ENCODE assay signal across 1 cellular context in the genomic region with DNA sequence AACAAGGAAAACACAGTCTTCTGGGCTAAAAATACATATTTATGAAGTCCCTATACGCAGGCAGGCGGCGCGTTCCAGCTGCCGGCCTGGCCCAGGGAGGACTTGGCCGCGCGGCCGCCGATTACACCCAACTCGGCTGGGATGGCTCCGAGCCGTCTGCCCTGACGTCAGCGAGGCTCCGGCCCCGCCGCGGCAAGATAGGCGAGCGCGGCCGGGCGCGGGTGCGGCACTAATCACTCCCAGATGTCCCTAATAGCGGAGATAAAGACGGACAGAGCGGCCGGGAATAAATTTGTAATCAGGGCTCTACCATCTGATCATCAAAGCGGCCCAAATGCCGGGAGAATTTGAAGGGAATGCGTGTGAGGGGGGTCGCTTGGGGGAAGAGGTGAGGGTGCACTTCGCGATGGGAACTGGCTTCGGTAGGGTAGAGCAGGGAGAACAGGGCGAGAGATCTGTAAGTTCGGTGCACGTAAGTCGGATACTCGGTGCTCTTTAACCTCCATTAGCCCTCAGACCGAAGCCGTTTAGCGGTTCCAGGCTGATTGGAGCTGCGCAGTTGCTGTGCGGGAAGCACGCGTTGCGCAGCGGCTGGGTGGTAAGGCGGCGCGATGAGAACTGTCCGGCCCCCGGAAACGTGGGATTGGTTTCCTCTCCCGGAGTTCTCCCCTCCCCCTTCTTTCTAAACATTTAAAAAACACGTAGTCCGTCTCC.
TF ChIP-seq lines count a peak whose summit lies in the region.

No MANE protein-coding gene starts in this region.

TF ChIP-seq in WTC11, 78 proteins besides CTCF, POLR2A, EP300 and RAD21 (continued from another document):
- TF ChIP-seq, protein P1, sequence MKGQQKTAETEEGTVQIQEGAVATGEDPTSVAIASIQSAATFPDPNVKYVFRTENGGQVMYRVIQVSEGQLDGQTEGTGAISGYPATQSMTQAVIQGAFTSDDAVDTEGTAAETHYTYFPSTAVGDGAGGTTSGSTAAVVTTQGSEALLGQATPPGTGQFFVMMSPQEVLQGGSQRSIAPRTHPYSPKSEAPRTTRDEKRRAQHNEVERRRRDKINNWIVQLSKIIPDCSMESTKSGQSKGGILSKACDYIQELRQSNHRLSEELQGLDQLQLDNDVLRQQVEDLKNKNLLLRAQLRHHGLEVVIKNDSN (CRISPR knock-in tag; IDR thresholded peaks at IDR 0.05) = no peak
- TF ChIP-seq NFE2L1 (CRISPR knock-in tag; IDR thresholded peaks at IDR 0.05) = no peak
- TF ChIP-seq ZNF423 (CRISPR knock-in tag; IDR thresholded peaks at IDR 0.05) = no peak
- TF ChIP-seq FOXK1 (CRISPR knock-in tag; IDR thresholded peaks at IDR 0.05) = no peak
- TF ChIP-seq, protein P2, sequence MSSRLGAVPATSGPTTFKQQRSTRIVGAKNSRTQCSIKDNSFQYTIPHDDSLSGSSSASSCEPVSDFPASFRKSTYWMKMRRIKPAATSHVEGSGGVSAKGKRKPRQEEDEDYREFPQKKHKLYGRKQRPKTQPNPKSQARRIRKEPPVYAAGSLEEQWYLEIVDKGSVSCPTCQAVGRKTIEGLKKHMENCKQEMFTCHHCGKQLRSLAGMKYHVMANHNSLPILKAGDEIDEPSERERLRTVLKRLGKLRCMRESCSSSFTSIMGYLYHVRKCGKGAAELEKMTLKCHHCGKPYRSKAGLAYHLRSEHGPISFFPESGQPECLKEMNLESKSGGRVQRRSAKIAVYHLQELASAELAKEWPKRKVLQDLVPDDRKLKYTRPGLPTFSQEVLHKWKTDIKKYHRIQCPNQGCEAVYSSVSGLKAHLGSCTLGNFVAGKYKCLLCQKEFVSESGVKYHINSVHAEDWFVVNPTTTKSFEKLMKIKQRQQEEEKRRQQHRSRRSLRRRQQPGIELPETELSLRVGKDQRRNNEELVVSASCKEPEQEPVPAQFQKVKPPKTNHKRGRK (CRISPR knock-in tag; IDR thresholded peaks at IDR 0.05; ENCODE audit: borderline replicate concordance) = no peak
- no peak for TF ChIP-seq MXD4 (CRISPR knock-in tag; IDR thresholded peaks at IDR 0.05; ENCODE audit: borderline replicate concordance)
- TF ChIP-seq, protein P3, sequence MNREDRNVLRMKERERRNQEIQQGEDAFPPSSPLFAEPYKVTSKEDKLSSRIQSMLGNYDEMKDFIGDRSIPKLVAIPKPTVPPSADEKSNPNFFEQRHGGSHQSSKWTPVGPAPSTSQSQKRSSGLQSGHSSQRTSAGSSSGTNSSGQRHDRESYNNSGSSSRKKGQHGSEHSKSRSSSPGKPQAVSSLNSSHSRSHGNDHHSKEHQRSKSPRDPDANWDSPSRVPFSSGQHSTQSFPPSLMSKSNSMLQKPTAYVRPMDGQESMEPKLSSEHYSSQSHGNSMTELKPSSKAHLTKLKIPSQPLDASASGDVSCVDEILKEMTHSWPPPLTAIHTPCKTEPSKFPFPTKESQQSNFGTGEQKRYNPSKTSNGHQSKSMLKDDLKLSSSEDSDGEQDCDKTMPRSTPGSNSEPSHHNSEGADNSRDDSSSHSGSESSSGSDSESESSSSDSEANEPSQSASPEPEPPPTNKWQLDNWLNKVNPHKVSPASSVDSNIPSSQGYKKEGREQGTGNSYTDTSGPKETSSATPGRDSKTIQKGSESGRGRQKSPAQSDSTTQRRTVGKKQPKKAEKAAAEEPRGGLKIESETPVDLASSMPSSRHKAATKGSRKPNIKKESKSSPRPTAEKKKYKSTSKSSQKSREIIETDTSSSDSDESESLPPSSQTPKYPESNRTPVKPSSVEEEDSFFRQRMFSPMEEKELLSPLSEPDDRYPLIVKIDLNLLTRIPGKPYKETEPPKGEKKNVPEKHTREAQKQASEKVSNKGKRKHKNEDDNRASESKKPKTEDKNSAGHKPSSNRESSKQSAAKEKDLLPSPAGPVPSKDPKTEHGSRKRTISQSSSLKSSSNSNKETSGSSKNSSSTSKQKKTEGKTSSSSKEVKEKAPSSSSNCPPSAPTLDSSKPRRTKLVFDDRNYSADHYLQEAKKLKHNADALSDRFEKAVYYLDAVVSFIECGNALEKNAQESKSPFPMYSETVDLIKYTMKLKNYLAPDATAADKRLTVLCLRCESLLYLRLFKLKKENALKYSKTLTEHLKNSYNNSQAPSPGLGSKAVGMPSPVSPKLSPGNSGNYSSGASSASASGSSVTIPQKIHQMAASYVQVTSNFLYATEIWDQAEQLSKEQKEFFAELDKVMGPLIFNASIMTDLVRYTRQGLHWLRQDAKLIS (CRISPR knock-in tag; IDR thresholded peaks at IDR 0.05; ENCODE audit: borderline replicate concordance) = no peak
- TF ChIP-seq GRHL2 (CRISPR knock-in tag; IDR thresholded peaks at IDR 0.05; ENCODE audit: insufficient replicate concordance, severe bottlenecking) = no peak
- no peak for TF ChIP-seq CREB1 (CRISPR knock-in tag; IDR thresholded peaks at IDR 0.05)
- no peak for TF ChIP-seq FOXP1 (CRISPR knock-in tag; IDR thresholded peaks at IDR 0.05; ENCODE audit: borderline replicate concordance)
- TF ChIP-seq, protein P4, sequence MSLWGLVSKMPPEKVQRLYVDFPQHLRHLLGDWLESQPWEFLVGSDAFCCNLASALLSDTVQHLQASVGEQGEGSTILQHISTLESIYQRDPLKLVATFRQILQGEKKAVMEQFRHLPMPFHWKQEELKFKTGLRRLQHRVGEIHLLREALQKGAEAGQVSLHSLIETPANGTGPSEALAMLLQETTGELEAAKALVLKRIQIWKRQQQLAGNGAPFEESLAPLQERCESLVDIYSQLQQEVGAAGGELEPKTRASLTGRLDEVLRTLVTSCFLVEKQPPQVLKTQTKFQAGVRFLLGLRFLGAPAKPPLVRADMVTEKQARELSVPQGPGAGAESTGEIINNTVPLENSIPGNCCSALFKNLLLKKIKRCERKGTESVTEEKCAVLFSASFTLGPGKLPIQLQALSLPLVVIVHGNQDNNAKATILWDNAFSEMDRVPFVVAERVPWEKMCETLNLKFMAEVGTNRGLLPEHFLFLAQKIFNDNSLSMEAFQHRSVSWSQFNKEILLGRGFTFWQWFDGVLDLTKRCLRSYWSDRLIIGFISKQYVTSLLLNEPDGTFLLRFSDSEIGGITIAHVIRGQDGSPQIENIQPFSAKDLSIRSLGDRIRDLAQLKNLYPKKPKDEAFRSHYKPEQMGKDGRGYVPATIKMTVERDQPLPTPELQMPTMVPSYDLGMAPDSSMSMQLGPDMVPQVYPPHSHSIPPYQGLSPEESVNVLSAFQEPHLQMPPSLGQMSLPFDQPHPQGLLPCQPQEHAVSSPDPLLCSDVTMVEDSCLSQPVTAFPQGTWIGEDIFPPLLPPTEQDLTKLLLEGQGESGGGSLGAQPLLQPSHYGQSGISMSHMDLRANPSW (CRISPR knock-in tag; conservative IDR thresholded peaks at IDR 0.05; ENCODE audit: low read depth) = no peak
- no peak for TF ChIP-seq RORB (CRISPR knock-in tag; IDR thresholded peaks at IDR 0.05)
- TF ChIP-seq ZNF138 (CRISPR knock-in tag; conservative IDR thresholded peaks at IDR 0.05) = no peak
